ENCODE assay signal across 1 cellular context in genomic region chr2:182436252-182436651, GRCh38.
TF ChIP-seq lines count a peak whose summit lies in the region.

No MANE protein-coding gene starts in this region.

TF ChIP-seq in HepG2, 621 proteins besides CTCF, POLR2A, EP300 and RAD21:
- peak; percentile 42; the same call in 1 of the 2 replicates for TF ChIP-seq CEBPB (IDR thresholded peaks at IDR 0.05; ENCODE audit: borderline replicate concordance, low read depth, low read length)
- TF ChIP-seq ZNF451 (CRISPR knock-in tag; IDR thresholded peaks at IDR 0.05): no peak
